ENCODE assay signal across 15 cellular contexts in genomic region chr7:21616796-21617436, GRCh38.
DNase-seq lines count a peak whose midpoint lies in the region; ATAC-seq and TF ChIP-seq lines count a peak whose summit lies in the region.
"Had no signal": no experiment of that assay in that cellular context is flagged by ENCODE, and none has a peak within 500 bp of the region (broad histone marks: within the 10 kb centered on the region; RNA-seq: fewer than 3 reads in every experiment).

No MANE protein-coding gene starts in this region.

- H4K20me1 ChIP-seq in PC-3 (ENCODE audit: low read length) = no peaks in the 10 kb centered on the region

- CTCF ChIA-PET in PC-3 (lab: Charles Lee) = no interaction called here

- ATAC-seq in PC-3 (peak; percentile 72), HG03039 (IDR thresholded peaks at IDR 0.05; ENCODE audit: unreplicated experiment) (no peak)
- no peak for ATAC-seq in naive thymus-derived CD8-positive, alpha-beta T cell

- no peaks in the 10 kb centered on the region for H3K36me3 Mint-ChIP-seq in naive thymus-derived CD8-positive, alpha-beta T cell
- H3K36me3 Mint-ChIP-seq: CD4-positive, CD25-positive, alpha-beta regulatory T cell; immature natural killer cell had no signal

- intact Hi-C loops in PC-3 (cut with micrococcal nuclease) = no loop called here

- H3K27me3 ChIP-seq in PC-3 (ENCODE audit: low read length) = no peaks in the 10 kb centered on the region
- H3K27me3 ChIP-seq: dorsolateral prefrontal cortex had no signal

- H3K27ac Mint-ChIP-seq in naive thymus-derived CD8-positive, alpha-beta T cell = peak overlapping the region in 1 of 10 donors; percentile 9
- H3K27ac Mint-ChIP-seq: CD4-positive, CD25-positive, alpha-beta regulatory T cell; immature natural killer cell; stimulated activated naive CD8-positive, alpha-beta T cell treated with anti-CD3 and anti-CD28 coated beads, Interleukin-15, Interleukin-2, amounts not matched to agents 100 ng/mL and 50 ng/mL, for 24 hours had no signal

- H3K9ac ChIP-seq in PC-3 (ENCODE audit: low read length) = no peak overlapping the region

- H3K4me1 ChIP-seq in PC-3 (ENCODE audit: insufficient read depth, low read length) = peaks cover 22% of the 10 kb centered on the region

- H3K36me3 ChIP-seq in PC-3 (ENCODE audit: low read depth, low read length) = no peaks in the 10 kb centered on the region

- no peak for TF ChIP-seq POLR2A in erythroblast (IDR thresholded peaks at IDR 0.05; ENCODE audit: low read length)

- peak overlapping the region; percentile 51 for H3K27ac ChIP-seq in PC-3 (ENCODE audit: low read length)
- H3K27ac ChIP-seq: dorsolateral prefrontal cortex had no signal

- H3K9me3 ChIP-seq in PC-3 (ENCODE audit: low read length) = no peaks in the 10 kb centered on the region

- peaks cover 0 to 5% (median 0%) of the 10 kb centered on the region in 9 donors for H3K9me3 Mint-ChIP-seq in naive thymus-derived CD8-positive, alpha-beta T cell
- H3K9me3 Mint-ChIP-seq: immature natural killer cell; stimulated activated naive CD8-positive, alpha-beta T cell treated with anti-CD3 and anti-CD28 coated beads, Interleukin-15, Interleukin-2, amounts not matched to agents 100 ng/mL and 50 ng/mL, for 24 hours had no signal

- no peaks in the 10 kb centered on the region for H3K4me1 Mint-ChIP-seq in naive thymus-derived CD8-positive, alpha-beta T cell
- H3K4me1 Mint-ChIP-seq: CD4-positive, CD25-positive, alpha-beta regulatory T cell; immature natural killer cell had no signal

- no peaks in the 10 kb centered on the region for H3K79me2 ChIP-seq in PC-3 (ENCODE audit: low read length)

- peak overlapping the region; percentile 65 for H3K4me2 ChIP-seq in PC-3 (ENCODE audit: low read length)

- H3K4me3 ChIP-seq in PC-3 (ENCODE audit: low read length) = 0 out of 2 replicates have a peak overlapping the region, but pooled peaks have one; percentile 9
- H3K4me3 ChIP-seq in epithelial cell of proximal tubule (ENCODE audit: low read depth, low read length) = no peak overlapping the region
- H3K4me3 ChIP-seq: dorsolateral prefrontal cortex had no signal

- H3K9me2 ChIP-seq in PC-3 (replicated peaks; ENCODE audit: low read length) = no peaks in the 10 kb centered on the region

- peak; percentile 23 for DNase-seq in ELF-1 (ENCODE audit: low read depth, low spot score)
- DNase-seq in PC-3 = peak; percentile 83
- DNase-seq in epithelial cell of proximal tubule (ENCODE audit: low read depth) = peak; percentile 37
- DNase-seq in non-pigmented ciliary epithelial cell (ENCODE audit: low read depth) = peak; percentile 26
- no peak for DNase-seq in erythroblast (lab: John Stamatoyannopoulos, UW)
- DNase-seq in NCI-H1048 (lab: John Stamatoyannopoulos, UW) = no peak
- DNase-seq in naive thymus-derived CD8-positive, alpha-beta T cell = no peak
- DNase-seq: activated CD4-positive, CD25-positive, alpha-beta regulatory T cell treated with anti-CD3 and anti-CD28 coated beads, Interleukin-2, amount 50 U/mL, for 72 hours; activated effector memory CD4-positive, alpha-beta T cell treated with Interleukin-2 at 50 U/mL for 16 hours; CD4-positive, CD25-positive, alpha-beta regulatory T cell; dorsolateral prefrontal cortex; immature natural killer cell; stimulated activated CD4-positive, alpha-beta T cell treated with anti-CD3 and anti-CD28 coated beads, Interleukin-1b, Interleukin-23, amount 100 ng/mL, for 48 hours had no signal

- POLR2A ChIA-PET in PC-3 (lab: Charles Lee; ENCODE audit: unreplicated experiment) = no interaction called here
- POLR2A ChIA-PET in naive thymus-derived CD8-positive, alpha-beta T cell (lab: Charles Lee) = no interaction called here

- no TSS peak for BruUV-seq in PC-3 (replicated peaks; lab: Mats Ljungman, UMichigan)

- no peak overlapping the region for H2AFZ ChIP-seq in PC-3 (ENCODE audit: low read length)

- no peaks in the 10 kb centered on the region for H3F3A ChIP-seq in PC-3 (ENCODE audit: low read length, unreplicated experiment)

- H3K4me3 Mint-ChIP-seq in naive thymus-derived CD8-positive, alpha-beta T cell = no peak overlapping the region
- H3K4me3 Mint-ChIP-seq: CD4-positive, CD25-positive, alpha-beta regulatory T cell; immature natural killer cell; stimulated activated naive CD8-positive, alpha-beta T cell treated with anti-CD3 and anti-CD28 coated beads, Interleukin-15, Interleukin-2, amounts not matched to agents 100 ng/mL and 50 ng/mL, for 24 hours had no signal

- TF ChIP-seq CTCF in PC-3 (conservative IDR thresholded peaks at IDR 0.05; ENCODE audit: low read depth, low read length) (no peak), epithelial cell of proximal tubule (conservative IDR thresholded peaks at IDR 0.05; ENCODE audit: low read depth, low read length) (no peak)

- peaks cover 3 to 13% (median 5%) of the 10 kb centered on the region in 5 donors for H3K27me3 Mint-ChIP-seq in naive thymus-derived CD8-positive, alpha-beta T cell
- H3K27me3 Mint-ChIP-seq: CD4-positive, CD25-positive, alpha-beta regulatory T cell had no signal

Comparison
In these comparisons a context has a peak if more than half of its experiments do, and no peak if none do; other contexts are left out.
1. DNase-seq: peak in ELF-1 (single experiment), PC-3 (single experiment), epithelial cell of proximal tubule (single experiment) and non-pigmented ciliary epithelial cell (single experiment); none in erythroblast (0 of 2), NCI-H1048 (single experiment) and naive thymus-derived CD8-positive, alpha-beta T cell (0 of 10).